2 cellular contexts compared by ENCODE assay signal in the genomic region with DNA sequence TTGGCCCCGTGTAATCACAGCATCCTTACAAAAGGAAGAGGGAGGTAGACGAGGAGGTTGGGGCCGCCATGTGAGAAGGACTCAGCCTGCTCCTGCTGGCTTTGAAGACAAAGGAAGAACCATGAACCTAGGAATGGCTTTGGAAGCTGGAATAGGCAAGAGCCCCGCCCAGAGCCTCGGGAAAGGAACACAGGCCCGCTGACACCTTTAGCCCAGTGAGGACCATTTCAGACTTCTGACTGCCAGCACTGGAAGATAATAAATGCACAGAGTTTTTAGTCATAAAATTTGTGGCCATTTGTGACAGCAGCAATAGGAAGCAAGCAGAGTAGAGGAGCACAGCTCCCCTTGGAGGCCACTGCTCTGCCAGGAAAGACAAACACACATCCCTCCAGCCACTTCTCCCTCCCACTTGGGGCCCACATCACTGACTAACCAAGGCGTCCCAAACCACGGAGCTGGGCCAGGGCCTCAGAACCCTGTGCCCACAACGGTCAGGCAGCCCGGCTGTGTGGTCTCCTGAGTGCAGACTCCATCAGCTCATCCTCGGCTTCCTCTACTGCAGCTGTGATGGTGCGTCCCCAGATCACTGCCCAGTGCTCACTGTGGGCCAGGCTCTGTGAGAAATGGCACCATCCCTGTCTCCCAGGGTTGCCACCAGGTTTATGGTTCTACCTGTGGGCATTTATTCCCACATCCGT.
TF ChIP-seq lines count a peak whose summit lies in the region.

No MANE protein-coding gene starts in this region.

TF ChIP-seq in GM23338, 12 proteins besides CTCF, POLR2A, EP300 and RAD21:
- TF ChIP-seq POLR2AphosphoS5 (IDR thresholded peaks at IDR 0.05; ENCODE audit: low read depth): no peak
- TF ChIP-seq EZH2 (IDR thresholded peaks at IDR 0.05; ENCODE audit: low read depth, unreplicated experiment): no peak
- TF ChIP-seq NANOG (IDR thresholded peaks at IDR 0.05; ENCODE audit: borderline replicate concordance): no peak
- TF ChIP-seq, protein P1, sequence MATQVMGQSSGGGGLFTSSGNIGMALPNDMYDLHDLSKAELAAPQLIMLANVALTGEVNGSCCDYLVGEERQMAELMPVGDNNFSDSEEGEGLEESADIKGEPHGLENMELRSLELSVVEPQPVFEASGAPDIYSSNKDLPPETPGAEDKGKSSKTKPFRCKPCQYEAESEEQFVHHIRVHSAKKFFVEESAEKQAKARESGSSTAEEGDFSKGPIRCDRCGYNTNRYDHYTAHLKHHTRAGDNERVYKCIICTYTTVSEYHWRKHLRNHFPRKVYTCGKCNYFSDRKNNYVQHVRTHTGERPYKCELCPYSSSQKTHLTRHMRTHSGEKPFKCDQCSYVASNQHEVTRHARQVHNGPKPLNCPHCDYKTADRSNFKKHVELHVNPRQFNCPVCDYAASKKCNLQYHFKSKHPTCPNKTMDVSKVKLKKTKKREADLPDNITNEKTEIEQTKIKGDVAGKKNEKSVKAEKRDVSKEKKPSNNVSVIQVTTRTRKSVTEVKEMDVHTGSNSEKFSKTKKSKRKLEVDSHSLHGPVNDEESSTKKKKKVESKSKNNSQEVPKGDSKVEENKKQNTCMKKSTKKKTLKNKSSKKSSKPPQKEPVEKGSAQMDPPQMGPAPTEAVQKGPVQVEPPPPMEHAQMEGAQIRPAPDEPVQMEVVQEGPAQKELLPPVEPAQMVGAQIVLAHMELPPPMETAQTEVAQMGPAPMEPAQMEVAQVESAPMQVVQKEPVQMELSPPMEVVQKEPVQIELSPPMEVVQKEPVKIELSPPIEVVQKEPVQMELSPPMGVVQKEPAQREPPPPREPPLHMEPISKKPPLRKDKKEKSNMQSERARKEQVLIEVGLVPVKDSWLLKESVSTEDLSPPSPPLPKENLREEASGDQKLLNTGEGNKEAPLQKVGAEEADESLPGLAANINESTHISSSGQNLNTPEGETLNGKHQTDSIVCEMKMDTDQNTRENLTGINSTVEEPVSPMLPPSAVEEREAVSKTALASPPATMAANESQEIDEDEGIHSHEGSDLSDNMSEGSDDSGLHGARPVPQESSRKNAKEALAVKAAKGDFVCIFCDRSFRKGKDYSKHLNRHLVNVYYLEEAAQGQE (IDR thresholded peaks at IDR 0.05; ENCODE audit: unreplicated experiment): no peak
- TF ChIP-seq ZNF331 (CRISPR knock-in tag; IDR thresholded peaks at IDR 0.05; ENCODE audit: low read depth): no peak

TF ChIP-seq in H1, 55 proteins besides CTCF, POLR2A, EP300 and RAD21:
- TF ChIP-seq CBX8 (IDR thresholded peaks at IDR 0.05; ENCODE audit: borderline replicate concordance, low read depth, low read length) (no peak), BRCA1 (IDR thresholded peaks at IDR 0.05; ENCODE audit: low read depth, low read length) (no peak)
